16 cellular contexts compared by ENCODE assay signal in the genomic region with DNA sequence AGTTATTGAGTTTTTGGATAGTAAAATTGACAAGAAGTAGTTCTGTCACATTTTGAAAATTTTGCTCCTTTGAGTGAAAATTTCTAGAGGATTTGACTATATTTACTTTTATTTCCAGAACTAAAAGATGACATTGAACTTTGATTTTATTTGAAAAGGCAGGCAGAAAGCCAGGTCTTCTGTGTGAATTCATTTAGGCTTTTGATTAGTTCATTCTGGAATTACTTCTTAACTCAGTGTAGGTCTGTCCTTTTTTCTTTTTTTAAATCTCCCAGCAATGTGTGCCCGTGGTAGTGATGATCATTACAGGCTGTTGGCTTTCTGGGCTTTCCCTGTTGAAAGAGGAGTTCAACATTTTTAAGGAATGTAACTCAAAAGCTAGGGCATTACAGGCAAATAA. TPM values are rescaled to one million over a fixed set of nuclear protein-coding genes. Genes with fewer than 3 reads are reported as not detected.
DNase-seq lines count a peak whose midpoint lies in the region; ATAC-seq and TF ChIP-seq lines count a peak whose summit lies in the region.
"Had no signal": no experiment of that assay in that cellular context is flagged by ENCODE, and none has a peak within 500 bp of the region (broad histone marks: within the 10 kb centered on the region; RNA-seq: fewer than 3 reads in every experiment).

No MANE protein-coding gene starts in this region.

- DNase-seq in GM23338 (ENCODE audit: low spot score), result no peak
- no peak for DNase-seq in right lobe of liver
- DNase-seq in stimulated activated effector memory CD8-positive, alpha-beta T cell treated with anti-CD3 and anti-CD28 coated beads, Interleukin-12 subunit alpha, Interleukin-12 subunit beta, amount 100 ng/mL, for 72 hours (ENCODE audit: low spot score in 2 of 2), result no peak
- DNase-seq in activated CD4-positive, alpha-beta T cell treated with anti-CD3 and anti-CD28 coated beads, Interleukin-2, amount 50 U/mL, for 1 hour, result no peak
- no peak for DNase-seq in NCI-H2196 treated with DMSO at 0.1 percent for 48 hours (lab: John Stamatoyannopoulos, UW; ENCODE audit: unreplicated experiment)
- DNase-seq: ACHN; CD4-positive, alpha-beta memory T cell; HFFc6; Kasumi-1; NCI-H1417 treated with DMSO at 0.1 percent for 48 hours; NCI-H2029; NCI-H2171 treated with DMSO at 0.1 percent for 48 hours; NCI-H510A; SHP77 had no signal

- intact Hi-C loops in right lobe of liver (cut with DNase I), result no loop called here

- H3K4me2 ChIP-seq in GM23338, result peak overlapping the region; percentile 34

- no peaks in the 10 kb centered on the region for H3K9me2 ChIP-seq in GM23338 (ENCODE audit: insufficient read depth)

- H3K9me3 Mint-ChIP-seq in GM23338, result no peaks in the 10 kb centered on the region
- no peaks in the 10 kb centered on the region for H3K9me3 Mint-ChIP-seq in stimulated activated effector memory CD8-positive, alpha-beta T cell treated with anti-CD3 and anti-CD28 coated beads, Interleukin-12 subunit alpha, Interleukin-12 subunit beta, amount 100 ng/mL, for 72 hours
- H3K9me3 Mint-ChIP-seq: CD4-positive, alpha-beta memory T cell; HFFc6 had no signal

- peaks cover 2% of the 10 kb centered on the region for H3K27me3 Mint-ChIP-seq in GM23338 (ENCODE audit: insufficient read depth, low read depth, poor library complexity)
- H3K27me3 Mint-ChIP-seq: CD4-positive, alpha-beta memory T cell had no signal

- H3K9me3 ChIP-seq in right lobe of liver, result no peaks in the 10 kb centered on the region

- H3K27me3 ChIP-seq in GM23338 (ENCODE audit: insufficient read depth), result no peaks in the 10 kb centered on the region
- H3K27me3 ChIP-seq in right lobe of liver, result no peaks in the 10 kb centered on the region

- WGBS in right lobe of liver (ENCODE audit: insufficient coverage, low coverage, low lambda C conversion rate, missing lambda C conversion rate), result 33% methylated on average over 1 of the region's 1 CpG

- H3K36me3 Mint-ChIP-seq in GM23338 (ENCODE audit: low read depth), result no peaks in the 10 kb centered on the region
- H3K36me3 Mint-ChIP-seq in stimulated activated effector memory CD8-positive, alpha-beta T cell treated with anti-CD3 and anti-CD28 coated beads, Interleukin-12 subunit alpha, Interleukin-12 subunit beta, amount 100 ng/mL, for 72 hours, result peaks cover 57% of the 10 kb centered on the region

- 0 out of 2 replicates have a peak, but pooled peaks cover 4% of the 10 kb centered on the region for H3K79me2 ChIP-seq in GM23338 (replicated peaks; ENCODE audit: insufficient read depth)

- H3K4me3 ChIP-seq in GM23338 (no peak overlapping the region), right lobe of liver (peak overlapping the region in 1 of 3 donors; percentile 5)

- no peak overlapping the region for H2AFZ ChIP-seq in GM23338

- H4K20me1 ChIP-seq in GM23338 (replicated peaks; ENCODE audit: insufficient read depth), result no peaks in the 10 kb centered on the region

- ATAC-seq in GM23338, result no peak
- ATAC-seq in right lobe of liver, result peak in 3 of 4 donors; percentile 52 to 64 (median 55)
- ATAC-seq in stimulated activated effector memory CD8-positive, alpha-beta T cell treated with anti-CD3 and anti-CD28 coated beads, Interleukin-12 subunit alpha, Interleukin-12 subunit beta, amount 100 ng/mL, for 72 hours, result no peak
- no peak for ATAC-seq in GM19395 (IDR thresholded peaks at IDR 0.05; ENCODE audit: unreplicated experiment)

- no peak for TF ChIP-seq CTCF in GM23338 (conservative IDR thresholded peaks at IDR 0.05; ENCODE audit: low read depth in 2 of 2)
- no peak for TF ChIP-seq CTCF in VCaP (conservative IDR thresholded peaks at IDR 0.05)
- TF ChIP-seq CTCF in right lobe of liver (IDR thresholded peaks at IDR 0.05), result no peak

- no peak for TF ChIP-seq POLR2A in right lobe of liver (IDR thresholded peaks at IDR 0.05)

- H3K27ac ChIP-seq in GM23338 (ENCODE audit: low read depth), result no peak overlapping the region
- peak overlapping the region; percentile 89 for H3K27ac ChIP-seq in VCaP
- peak overlapping the region; percentile 8 to 51 (median 28) for H3K27ac ChIP-seq in right lobe of liver

- H3K27ac Mint-ChIP-seq in GM23338, result peak overlapping the region; percentile 70
- peak overlapping the region; percentile 65 for H3K27ac Mint-ChIP-seq in stimulated activated effector memory CD8-positive, alpha-beta T cell treated with anti-CD3 and anti-CD28 coated beads, Interleukin-12 subunit alpha, Interleukin-12 subunit beta, amount 100 ng/mL, for 72 hours
- H3K27ac Mint-ChIP-seq: HFFc6 had no signal

- H3K36me3 ChIP-seq in GM23338 (ENCODE audit: insufficient read depth), result no peaks in the 10 kb centered on the region
- peaks cover 0 to 23% (median 8%) of the 10 kb centered on the region in 4 donors for H3K36me3 ChIP-seq in right lobe of liver

- H3K4me3 Mint-ChIP-seq in GM23338, result no peak overlapping the region
- no peak overlapping the region for H3K4me3 Mint-ChIP-seq in stimulated activated effector memory CD8-positive, alpha-beta T cell treated with anti-CD3 and anti-CD28 coated beads, Interleukin-12 subunit alpha, Interleukin-12 subunit beta, amount 100 ng/mL, for 72 hours
- H3K4me3 Mint-ChIP-seq: CD4-positive, alpha-beta memory T cell; HFFc6 had no signal

- H3K4me1 Mint-ChIP-seq in GM23338, result peaks cover 26% of the 10 kb centered on the region
- no peaks in the 10 kb centered on the region for H3K4me1 Mint-ChIP-seq in stimulated activated effector memory CD8-positive, alpha-beta T cell treated with anti-CD3 and anti-CD28 coated beads, Interleukin-12 subunit alpha, Interleukin-12 subunit beta, amount 100 ng/mL, for 72 hours

- H3K4me1 ChIP-seq in GM23338 (ENCODE audit: insufficient read depth), result peaks cover 21% of the 10 kb centered on the region
- H3K4me1 ChIP-seq in right lobe of liver, result peaks cover 0 to 34% (median 11%) of the 10 kb centered on the region in 4 donors

- no peaks in the 10 kb centered on the region for H3F3A ChIP-seq in GM23338 (replicated peaks; ENCODE audit: low read depth)

TF ChIP-seq in GM23338, 12 proteins besides CTCF, POLR2A, EP300 and RAD21 (continues in another document):
- TF ChIP-seq NANOG (IDR thresholded peaks at IDR 0.05; ENCODE audit: borderline replicate concordance) (no peak), EZH2phosphoT487 (IDR thresholded peaks at IDR 0.05; ENCODE audit: unreplicated experiment) (no peak), ZNF114 (CRISPR knock-in tag; IDR thresholded peaks at IDR 0.05) (no peak), EZH2 (IDR thresholded peaks at IDR 0.05; ENCODE audit: low read depth, unreplicated experiment) (no peak), POLR2AphosphoS5 (IDR thresholded peaks at IDR 0.05; ENCODE audit: low read depth) (no peak), CREB1 (CRISPR knock-in tag; IDR thresholded peaks at IDR 0.05; ENCODE audit: low read depth) (no peak)
- TF ChIP-seq, protein P1, sequence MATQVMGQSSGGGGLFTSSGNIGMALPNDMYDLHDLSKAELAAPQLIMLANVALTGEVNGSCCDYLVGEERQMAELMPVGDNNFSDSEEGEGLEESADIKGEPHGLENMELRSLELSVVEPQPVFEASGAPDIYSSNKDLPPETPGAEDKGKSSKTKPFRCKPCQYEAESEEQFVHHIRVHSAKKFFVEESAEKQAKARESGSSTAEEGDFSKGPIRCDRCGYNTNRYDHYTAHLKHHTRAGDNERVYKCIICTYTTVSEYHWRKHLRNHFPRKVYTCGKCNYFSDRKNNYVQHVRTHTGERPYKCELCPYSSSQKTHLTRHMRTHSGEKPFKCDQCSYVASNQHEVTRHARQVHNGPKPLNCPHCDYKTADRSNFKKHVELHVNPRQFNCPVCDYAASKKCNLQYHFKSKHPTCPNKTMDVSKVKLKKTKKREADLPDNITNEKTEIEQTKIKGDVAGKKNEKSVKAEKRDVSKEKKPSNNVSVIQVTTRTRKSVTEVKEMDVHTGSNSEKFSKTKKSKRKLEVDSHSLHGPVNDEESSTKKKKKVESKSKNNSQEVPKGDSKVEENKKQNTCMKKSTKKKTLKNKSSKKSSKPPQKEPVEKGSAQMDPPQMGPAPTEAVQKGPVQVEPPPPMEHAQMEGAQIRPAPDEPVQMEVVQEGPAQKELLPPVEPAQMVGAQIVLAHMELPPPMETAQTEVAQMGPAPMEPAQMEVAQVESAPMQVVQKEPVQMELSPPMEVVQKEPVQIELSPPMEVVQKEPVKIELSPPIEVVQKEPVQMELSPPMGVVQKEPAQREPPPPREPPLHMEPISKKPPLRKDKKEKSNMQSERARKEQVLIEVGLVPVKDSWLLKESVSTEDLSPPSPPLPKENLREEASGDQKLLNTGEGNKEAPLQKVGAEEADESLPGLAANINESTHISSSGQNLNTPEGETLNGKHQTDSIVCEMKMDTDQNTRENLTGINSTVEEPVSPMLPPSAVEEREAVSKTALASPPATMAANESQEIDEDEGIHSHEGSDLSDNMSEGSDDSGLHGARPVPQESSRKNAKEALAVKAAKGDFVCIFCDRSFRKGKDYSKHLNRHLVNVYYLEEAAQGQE (IDR thresholded peaks at IDR 0.05; ENCODE audit: unreplicated experiment), result no peak
- TF ChIP-seq, protein P2, sequence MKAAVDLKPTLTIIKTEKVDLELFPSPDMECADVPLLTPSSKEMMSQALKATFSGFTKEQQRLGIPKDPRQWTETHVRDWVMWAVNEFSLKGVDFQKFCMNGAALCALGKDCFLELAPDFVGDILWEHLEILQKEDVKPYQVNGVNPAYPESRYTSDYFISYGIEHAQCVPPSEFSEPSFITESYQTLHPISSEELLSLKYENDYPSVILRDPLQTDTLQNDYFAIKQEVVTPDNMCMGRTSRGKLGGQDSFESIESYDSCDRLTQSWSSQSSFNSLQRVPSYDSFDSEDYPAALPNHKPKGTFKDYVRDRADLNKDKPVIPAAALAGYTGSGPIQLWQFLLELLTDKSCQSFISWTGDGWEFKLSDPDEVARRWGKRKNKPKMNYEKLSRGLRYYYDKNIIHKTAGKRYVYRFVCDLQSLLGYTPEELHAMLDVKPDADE (IDR thresholded peaks at IDR 0.05), result no peak

RNA-seq across cellular contexts. Expression of a gene that starts 53.8 kb away (rescaled TPM):
- total RNA-seq in GM23338 (2014; rRNA removed; shearing (Covaris generic)), result 8.9 and 9.8 TPM in 2 replicates
- 10.3 and 10.6 TPM in 2 replicates for polyA plus RNA-seq in GM23338 (2016; fragmentation: Nextera tagmentation; extraction: Ambion mirVana)
- 10 to 100 TPM; 23.2 to 32.9 (median 27.2) TPM for total RNA-seq in right lobe of liver

RNA-seq across cellular contexts. Expression of a gene that starts 58.9 kb away (rescaled TPM):
- 17.1 and 22.7 TPM in 2 replicates for total RNA-seq in GM23338 (2014; rRNA removed; shearing (Covaris generic))
- 6.5 and 9.6 TPM in 2 replicates for polyA plus RNA-seq in GM23338 (2016; fragmentation: Nextera tagmentation; extraction: Ambion mirVana)
- 10 to 100 TPM; 15.3 to 24.3 (median 16.7) TPM for total RNA-seq in right lobe of liver

Comparison
In these comparisons a context has a peak if more than half of its experiments do, and no peak if none do; other contexts are left out.
1. ATAC-seq: peak in right lobe of liver (3 of 4); none in GM23338 (single experiment), stimulated activated effector memory CD8-positive, alpha-beta T cell treated with anti-CD3 and anti-CD28 coated beads, Interleukin-12 subunit alpha, Interleukin-12 subunit beta, amount 100 ng/mL, for 72 hours (single experiment) and GM19395 (single experiment).